Comparison of ENCODE assay signal across 1 cellular context in the genomic region with DNA sequence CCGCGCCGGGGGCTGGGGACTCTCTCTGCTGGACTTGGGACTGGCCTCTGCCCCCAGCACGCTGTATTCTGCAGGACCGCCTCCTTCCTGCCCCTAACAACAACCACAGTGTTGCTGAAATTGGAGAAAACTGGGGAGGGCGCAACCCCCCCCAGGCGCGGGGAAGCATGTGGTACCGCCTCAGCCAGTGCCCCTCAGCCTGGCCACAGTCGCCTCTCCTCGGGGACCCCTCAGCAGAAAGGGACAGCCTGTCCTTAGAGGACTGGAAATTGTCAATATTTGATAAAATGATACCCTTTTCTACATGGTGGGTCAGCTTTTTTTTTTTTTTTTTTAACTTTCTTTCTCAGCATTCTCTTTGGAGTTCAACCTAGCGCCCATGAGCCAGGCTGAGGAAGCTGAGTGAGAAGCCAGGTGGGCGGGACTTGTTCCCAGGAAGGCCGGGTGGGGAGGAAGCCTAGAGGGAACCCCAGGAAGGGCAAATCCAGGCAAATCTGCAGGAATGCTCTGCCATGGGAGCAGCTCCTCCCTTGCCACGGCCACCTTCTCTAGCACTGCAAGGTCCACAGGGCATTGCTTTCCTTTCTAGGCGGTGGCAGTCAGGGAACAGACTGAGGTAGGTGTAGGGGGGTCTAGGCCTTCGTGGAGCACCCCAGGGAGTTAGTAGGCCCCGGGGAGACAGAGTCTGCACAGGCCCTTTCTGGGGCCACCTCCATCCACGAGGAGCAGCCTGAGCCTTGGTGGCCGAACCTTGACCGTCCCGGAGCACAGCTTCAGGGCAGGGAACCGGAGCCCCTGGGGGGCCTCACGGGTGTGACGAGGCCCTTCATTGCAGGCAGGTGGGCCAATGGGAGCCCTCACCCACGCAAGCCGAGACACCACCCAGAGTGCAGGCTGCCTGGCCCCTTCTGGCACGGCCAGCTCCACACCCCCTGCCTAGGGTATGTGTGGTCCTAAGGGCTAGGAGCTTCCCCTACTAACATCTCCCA.
A peak's percentile ranks its signal among the peaks of the same experiment; 100 is the strongest.
TF ChIP-seq lines count a peak whose summit lies in the region.

No MANE protein-coding gene starts in this region.

TF ChIP-seq in HepG2, 621 proteins besides CTCF, POLR2A, EP300 and RAD21 (continued from another document and continues in another):
- TF ChIP-seq, protein P1, sequence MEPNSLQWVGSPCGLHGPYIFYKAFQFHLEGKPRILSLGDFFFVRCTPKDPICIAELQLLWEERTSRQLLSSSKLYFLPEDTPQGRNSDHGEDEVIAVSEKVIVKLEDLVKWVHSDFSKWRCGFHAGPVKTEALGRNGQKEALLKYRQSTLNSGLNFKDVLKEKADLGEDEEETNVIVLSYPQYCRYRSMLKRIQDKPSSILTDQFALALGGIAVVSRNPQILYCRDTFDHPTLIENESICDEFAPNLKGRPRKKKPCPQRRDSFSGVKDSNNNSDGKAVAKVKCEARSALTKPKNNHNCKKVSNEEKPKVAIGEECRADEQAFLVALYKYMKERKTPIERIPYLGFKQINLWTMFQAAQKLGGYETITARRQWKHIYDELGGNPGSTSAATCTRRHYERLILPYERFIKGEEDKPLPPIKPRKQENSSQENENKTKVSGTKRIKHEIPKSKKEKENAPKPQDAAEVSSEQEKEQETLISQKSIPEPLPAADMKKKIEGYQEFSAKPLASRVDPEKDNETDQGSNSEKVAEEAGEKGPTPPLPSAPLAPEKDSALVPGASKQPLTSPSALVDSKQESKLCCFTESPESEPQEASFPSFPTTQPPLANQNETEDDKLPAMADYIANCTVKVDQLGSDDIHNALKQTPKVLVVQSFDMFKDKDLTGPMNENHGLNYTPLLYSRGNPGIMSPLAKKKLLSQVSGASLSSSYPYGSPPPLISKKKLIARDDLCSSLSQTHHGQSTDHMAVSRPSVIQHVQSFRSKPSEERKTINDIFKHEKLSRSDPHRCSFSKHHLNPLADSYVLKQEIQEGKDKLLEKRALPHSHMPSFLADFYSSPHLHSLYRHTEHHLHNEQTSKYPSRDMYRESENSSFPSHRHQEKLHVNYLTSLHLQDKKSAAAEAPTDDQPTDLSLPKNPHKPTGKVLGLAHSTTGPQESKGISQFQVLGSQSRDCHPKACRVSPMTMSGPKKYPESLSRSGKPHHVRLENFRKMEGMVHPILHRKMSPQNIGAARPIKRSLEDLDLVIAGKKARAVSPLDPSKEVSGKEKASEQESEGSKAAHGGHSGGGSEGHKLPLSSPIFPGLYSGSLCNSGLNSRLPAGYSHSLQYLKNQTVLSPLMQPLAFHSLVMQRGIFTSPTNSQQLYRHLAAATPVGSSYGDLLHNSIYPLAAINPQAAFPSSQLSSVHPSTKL (CRISPR knock-in tag; IDR thresholded peaks at IDR 0.05): peak; percentile 62
- TF ChIP-seq NR2C2 (CRISPR knock-in tag; IDR thresholded peaks at IDR 0.05; ENCODE audit: borderline replicate concordance) (peak; percentile 65), FOXA3 (CRISPR knock-in tag; IDR thresholded peaks at IDR 0.05) (0 out of 2 replicates have a peak, but pooled peaks have one; percentile 18), TBX2 (CRISPR knock-in tag; IDR thresholded peaks at IDR 0.05; ENCODE audit: borderline replicate concordance) (0 out of 2 replicates have a peak, but pooled peaks have one; percentile 7), ZNF468 (CRISPR knock-in tag; IDR thresholded peaks at IDR 0.05) (no peak), REL (CRISPR knock-in tag; conservative IDR thresholded peaks at IDR 0.05) (no peak), CEBPG (CRISPR knock-in tag; IDR thresholded peaks at IDR 0.05) (peak; percentile 36; the same call in 1 of the 2 replicates), HNF4A (CRISPR knock-in tag; IDR thresholded peaks at IDR 0.05) (peak; percentile 93), HNRNPUL1 (IDR thresholded peaks at IDR 0.05; ENCODE audit: low read depth, low read length) (no peak), MLLT10 (CRISPR knock-in tag; IDR thresholded peaks at IDR 0.05) (no peak), PHF21A (CRISPR knock-in tag; IDR thresholded peaks at IDR 0.05) (peak; percentile 59; the same call in 1 of the 2 replicates), PITX1 (CRISPR knock-in tag; IDR thresholded peaks at IDR 0.05) (no peak), ZNF724P (CRISPR knock-in tag; IDR thresholded peaks at IDR 0.05; ENCODE audit: borderline replicate concordance) (no peak), MED8 (CRISPR knock-in tag; IDR thresholded peaks at IDR 0.05; ENCODE audit: insufficient replicate concordance) (no peak), ZNF780A (CRISPR knock-in tag; IDR thresholded peaks at IDR 0.05) (no peak), ZNF616 (CRISPR knock-in tag; IDR thresholded peaks at IDR 0.05; ENCODE audit: low read depth) (no peak), ZSCAN12 (CRISPR knock-in tag; IDR thresholded peaks at IDR 0.05) (no peak), PAX8 (CRISPR knock-in tag; IDR thresholded peaks at IDR 0.05; ENCODE audit: borderline replicate concordance) (no peak), TSC22D2 (CRISPR knock-in tag; IDR thresholded peaks at IDR 0.05; ENCODE audit: borderline replicate concordance) (no peak), ZFP36 (IDR thresholded peaks at IDR 0.05; ENCODE audit: borderline replicate concordance, low read depth, low read length, partially characterized antibody) (no peak), ZNF136 (CRISPR knock-in tag; IDR thresholded peaks at IDR 0.05; ENCODE audit: low read depth) (no peak), ZBTB7A (CRISPR knock-in tag; IDR thresholded peaks at IDR 0.05) (no peak), GPN1 (CRISPR knock-in tag; IDR thresholded peaks at IDR 0.05; ENCODE audit: borderline replicate concordance) (no peak)
- TF ChIP-seq, protein P2, sequence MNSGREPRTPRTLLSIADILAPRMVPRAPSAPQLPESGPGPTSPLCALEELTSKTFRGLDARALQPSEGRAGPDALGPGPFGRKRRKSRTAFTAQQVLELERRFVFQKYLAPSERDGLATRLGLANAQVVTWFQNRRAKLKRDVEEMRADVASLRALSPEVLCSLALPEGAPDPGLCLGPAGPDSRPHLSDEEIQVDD (CRISPR knock-in tag; IDR thresholded peaks at IDR 0.05; ENCODE audit: borderline replicate concordance): no peak
- TF ChIP-seq, protein P3, sequence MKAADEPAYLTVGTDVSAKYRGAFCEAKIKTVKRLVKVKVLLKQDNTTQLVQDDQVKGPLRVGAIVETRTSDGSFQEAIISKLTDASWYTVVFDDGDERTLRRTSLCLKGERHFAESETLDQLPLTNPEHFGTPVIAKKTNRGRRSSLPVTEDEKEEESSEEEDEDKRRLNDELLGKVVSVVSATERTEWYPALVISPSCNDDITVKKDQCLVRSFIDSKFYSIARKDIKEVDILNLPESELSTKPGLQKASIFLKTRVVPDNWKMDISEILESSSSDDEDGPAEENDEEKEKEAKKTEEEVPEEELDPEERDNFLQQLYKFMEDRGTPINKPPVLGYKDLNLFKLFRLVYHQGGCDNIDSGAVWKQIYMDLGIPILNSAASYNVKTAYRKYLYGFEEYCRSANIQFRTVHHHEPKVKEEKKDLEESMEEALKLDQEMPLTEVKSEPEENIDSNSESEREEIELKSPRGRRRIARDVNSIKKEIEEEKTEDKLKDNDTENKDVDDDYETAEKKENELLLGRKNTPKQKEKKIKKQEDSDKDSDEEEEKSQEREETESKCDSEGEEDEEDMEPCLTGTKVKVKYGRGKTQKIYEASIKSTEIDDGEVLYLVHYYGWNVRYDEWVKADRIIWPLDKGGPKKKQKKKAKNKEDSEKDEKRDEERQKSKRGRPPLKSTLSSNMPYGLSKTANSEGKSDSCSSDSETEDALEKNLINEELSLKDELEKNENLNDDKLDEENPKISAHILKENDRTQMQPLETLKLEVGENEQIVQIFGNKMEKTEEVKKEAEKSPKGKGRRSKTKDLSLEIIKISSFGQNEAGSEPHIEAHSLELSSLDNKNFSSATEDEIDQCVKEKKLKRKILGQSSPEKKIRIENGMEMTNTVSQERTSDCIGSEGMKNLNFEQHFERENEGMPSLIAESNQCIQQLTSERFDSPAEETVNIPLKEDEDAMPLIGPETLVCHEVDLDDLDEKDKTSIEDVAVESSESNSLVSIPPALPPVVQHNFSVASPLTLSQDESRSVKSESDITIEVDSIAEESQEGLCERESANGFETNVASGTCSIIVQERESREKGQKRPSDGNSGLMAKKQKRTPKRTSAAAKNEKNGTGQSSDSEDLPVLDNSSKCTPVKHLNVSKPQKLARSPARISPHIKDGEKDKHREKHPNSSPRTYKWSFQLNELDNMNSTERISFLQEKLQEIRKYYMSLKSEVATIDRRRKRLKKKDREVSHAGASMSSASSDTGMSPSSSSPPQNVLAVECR (CRISPR knock-in tag; IDR thresholded peaks at IDR 0.05; ENCODE audit: borderline replicate concordance): peak; percentile 18; the same call in 1 of the 2 replicates
- TF ChIP-seq, protein P4, sequence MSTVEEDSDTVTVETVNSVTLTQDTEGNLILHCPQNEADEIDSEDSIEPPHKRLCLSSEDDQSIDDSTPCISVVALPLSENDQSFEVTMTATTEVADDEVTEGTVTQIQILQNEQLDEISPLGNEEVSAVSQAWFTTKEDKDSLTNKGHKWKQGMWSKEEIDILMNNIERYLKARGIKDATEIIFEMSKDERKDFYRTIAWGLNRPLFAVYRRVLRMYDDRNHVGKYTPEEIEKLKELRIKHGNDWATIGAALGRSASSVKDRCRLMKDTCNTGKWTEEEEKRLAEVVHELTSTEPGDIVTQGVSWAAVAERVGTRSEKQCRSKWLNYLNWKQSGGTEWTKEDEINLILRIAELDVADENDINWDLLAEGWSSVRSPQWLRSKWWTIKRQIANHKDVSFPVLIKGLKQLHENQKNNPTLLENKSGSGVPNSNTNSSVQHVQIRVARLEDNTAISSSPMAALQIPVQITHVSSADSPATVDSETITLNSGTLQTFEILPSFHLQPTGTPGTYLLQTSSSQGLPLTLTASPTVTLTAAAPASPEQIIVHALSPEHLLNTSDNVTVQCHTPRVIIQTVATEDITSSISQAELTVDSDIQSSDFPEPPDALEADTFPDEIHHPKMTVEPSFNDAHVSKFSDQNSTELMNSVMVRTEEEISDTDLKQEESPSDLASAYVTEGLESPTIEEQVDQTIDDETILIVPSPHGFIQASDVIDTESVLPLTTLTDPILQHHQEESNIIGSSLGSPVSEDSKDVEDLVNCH (CRISPR knock-in tag; IDR thresholded peaks at IDR 0.05): 0 out of 2 replicates have a peak, but pooled peaks have one; percentile 57
- TF ChIP-seq, protein P5, sequence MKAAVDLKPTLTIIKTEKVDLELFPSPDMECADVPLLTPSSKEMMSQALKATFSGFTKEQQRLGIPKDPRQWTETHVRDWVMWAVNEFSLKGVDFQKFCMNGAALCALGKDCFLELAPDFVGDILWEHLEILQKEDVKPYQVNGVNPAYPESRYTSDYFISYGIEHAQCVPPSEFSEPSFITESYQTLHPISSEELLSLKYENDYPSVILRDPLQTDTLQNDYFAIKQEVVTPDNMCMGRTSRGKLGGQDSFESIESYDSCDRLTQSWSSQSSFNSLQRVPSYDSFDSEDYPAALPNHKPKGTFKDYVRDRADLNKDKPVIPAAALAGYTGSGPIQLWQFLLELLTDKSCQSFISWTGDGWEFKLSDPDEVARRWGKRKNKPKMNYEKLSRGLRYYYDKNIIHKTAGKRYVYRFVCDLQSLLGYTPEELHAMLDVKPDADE (CRISPR knock-in tag; IDR thresholded peaks at IDR 0.05): no peak
- TF ChIP-seq, protein P6, sequence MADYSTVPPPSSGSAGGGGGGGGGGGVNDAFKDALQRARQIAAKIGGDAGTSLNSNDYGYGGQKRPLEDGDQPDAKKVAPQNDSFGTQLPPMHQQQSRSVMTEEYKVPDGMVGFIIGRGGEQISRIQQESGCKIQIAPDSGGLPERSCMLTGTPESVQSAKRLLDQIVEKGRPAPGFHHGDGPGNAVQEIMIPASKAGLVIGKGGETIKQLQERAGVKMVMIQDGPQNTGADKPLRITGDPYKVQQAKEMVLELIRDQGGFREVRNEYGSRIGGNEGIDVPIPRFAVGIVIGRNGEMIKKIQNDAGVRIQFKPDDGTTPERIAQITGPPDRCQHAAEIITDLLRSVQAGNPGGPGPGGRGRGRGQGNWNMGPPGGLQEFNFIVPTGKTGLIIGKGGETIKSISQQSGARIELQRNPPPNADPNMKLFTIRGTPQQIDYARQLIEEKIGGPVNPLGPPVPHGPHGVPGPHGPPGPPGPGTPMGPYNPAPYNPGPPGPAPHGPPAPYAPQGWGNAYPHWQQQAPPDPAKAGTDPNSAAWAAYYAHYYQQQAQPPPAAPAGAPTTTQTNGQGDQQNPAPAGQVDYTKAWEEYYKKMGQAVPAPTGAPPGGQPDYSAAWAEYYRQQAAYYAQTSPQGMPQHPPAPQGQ (CRISPR knock-in tag; IDR thresholded peaks at IDR 0.05; ENCODE audit: borderline replicate concordance): no peak
- TF ChIP-seq, protein P7, sequence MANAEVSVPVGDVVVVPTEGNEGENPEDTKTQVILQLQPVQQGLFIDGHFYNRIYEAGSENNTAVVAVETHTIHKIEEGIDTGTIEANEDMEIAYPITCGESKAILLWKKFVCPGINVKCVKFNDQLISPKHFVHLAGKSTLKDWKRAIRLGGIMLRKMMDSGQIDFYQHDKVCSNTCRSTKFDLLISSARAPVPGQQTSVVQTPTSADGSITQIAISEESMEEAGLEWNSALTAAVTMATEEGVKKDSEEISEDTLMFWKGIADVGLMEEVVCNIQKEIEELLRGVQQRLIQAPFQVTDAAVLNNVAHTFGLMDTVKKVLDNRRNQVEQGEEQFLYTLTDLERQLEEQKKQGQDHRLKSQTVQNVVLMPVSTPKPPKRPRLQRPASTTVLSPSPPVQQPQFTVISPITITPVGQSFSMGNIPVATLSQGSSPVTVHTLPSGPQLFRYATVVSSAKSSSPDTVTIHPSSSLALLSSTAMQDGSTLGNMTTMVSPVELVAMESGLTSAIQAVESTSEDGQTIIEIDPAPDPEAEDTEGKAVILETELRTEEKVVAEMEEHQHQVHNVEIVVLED (CRISPR knock-in tag; IDR thresholded peaks at IDR 0.05; ENCODE audit: borderline replicate concordance): no peak; the same call in 1 of the 2 replicates
- TF ChIP-seq, protein P8, sequence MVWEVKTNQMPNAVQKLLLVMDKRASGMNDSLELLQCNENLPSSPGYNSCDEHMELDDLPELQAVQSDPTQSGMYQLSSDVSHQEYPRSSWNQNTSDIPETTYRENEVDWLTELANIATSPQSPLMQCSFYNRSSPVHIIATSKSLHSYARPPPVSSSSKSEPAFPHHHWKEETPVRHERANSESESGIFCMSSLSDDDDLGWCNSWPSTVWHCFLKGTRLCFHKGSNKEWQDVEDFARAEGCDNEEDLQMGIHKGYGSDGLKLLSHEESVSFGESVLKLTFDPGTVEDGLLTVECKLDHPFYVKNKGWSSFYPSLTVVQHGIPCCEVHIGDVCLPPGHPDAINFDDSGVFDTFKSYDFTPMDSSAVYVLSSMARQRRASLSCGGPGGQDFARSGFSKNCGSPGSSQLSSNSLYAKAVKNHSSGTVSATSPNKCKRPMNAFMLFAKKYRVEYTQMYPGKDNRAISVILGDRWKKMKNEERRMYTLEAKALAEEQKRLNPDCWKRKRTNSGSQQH (CRISPR knock-in tag; IDR thresholded peaks at IDR 0.05; ENCODE audit: low read depth): no peak
- TF ChIP-seq, protein P9, sequence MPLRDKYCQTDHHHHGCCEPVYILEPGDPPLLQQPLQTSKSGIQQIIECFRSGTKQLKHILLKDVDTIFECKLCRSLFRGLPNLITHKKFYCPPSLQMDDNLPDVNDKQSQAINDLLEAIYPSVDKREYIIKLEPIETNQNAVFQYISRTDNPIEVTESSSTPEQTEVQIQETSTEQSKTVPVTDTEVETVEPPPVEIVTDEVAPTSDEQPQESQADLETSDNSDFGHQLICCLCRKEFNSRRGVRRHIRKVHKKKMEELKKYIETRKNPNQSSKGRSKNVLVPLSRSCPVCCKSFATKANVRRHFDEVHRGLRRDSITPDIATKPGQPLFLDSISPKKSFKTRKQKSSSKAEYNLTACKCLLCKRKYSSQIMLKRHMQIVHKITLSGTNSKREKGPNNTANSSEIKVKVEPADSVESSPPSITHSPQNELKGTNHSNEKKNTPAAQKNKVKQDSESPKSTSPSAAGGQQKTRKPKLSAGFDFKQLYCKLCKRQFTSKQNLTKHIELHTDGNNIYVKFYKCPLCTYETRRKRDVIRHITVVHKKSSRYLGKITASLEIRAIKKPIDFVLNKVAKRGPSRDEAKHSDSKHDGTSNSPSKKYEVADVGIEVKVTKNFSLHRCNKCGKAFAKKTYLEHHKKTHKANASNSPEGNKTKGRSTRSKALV (CRISPR knock-in tag; IDR thresholded peaks at IDR 0.05): 0 out of 2 replicates have a peak, but pooled peaks have one; percentile 49
- TF ChIP-seq, protein P10, sequence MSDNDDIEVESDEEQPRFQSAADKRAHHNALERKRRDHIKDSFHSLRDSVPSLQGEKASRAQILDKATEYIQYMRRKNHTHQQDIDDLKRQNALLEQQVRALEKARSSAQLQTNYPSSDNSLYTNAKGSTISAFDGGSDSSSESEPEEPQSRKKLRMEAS (IDR thresholded peaks at IDR 0.05): peak; percentile 80
